ENCODE assay signal across 8 cellular contexts in the genomic region with DNA sequence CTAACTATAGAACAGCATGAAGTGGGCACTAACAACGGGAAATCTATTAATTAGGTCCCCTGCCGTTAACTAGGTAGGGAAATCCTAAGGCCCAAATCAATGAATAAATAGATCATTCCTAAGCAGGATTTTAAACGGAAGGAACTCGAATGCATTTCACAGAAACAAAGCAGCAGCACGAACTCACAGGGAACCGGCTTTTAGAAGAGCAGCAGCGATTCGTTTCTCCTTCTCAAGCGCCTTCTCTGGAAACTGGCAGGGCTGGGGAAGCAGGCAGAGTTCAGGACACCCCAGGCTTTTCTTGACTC. TPM values are rescaled to one million over a fixed set of nuclear protein-coding genes. Genes with fewer than 3 reads are reported as not detected.
DNase-seq lines count a peak whose midpoint lies in the region; ATAC-seq, FAIRE-seq and TF ChIP-seq lines count a peak whose summit lies in the region.

No MANE protein-coding gene starts in this region.

- FAIRE-seq in GM12892 (lab: Jason Lieb, UNC) (peak; percentile 81), urothelium cell line (lab: Jason Lieb, UNC) (no peak)

- H3K4me3 Mint-ChIP-seq in chondrocyte (ENCODE audit: unreplicated experiment), result peak overlapping the region; percentile 93

- ATAC-seq in HG02588 (IDR thresholded peaks at IDR 0.05; ENCODE audit: unreplicated experiment), result no peak

- in situ Hi-C loops in ACHN (cut with HindIII; ENCODE audit: low pct_ligation_motif_present, low pct_unique_long_range_greater_than_20kb, low sequenced_read_pairs), result no loop called here

- H3K4me1 Mint-ChIP-seq in chondrocyte (ENCODE audit: low read depth), result peaks cover 20% of the 10 kb centered on the region

- no peaks in the 10 kb centered on the region for H3K4me1 ChIP-seq in mesodermal cell (ENCODE audit: control insufficient read depth, insufficient read depth, low read length, poor library complexity, severe bottlenecking)

- peak; percentile 42 for DNase-seq in ACHN
- no peak for DNase-seq in GM12892 (ENCODE audit: insufficient read length)
- DNase-seq in NCI-H82 (lab: John Stamatoyannopoulos, UW), result peak; percentile 74
- no peak for DNase-seq in chondrocyte (ENCODE audit: low spot score)
- DNase-seq in urothelium cell line (ENCODE audit: low spot score), result peak; percentile 42
- no peak for DNase-seq in erythroblast (lab: John Stamatoyannopoulos, UW)

- peak overlapping the region; percentile 82 for H3K27ac Mint-ChIP-seq in chondrocyte (ENCODE audit: unreplicated experiment)

- WGBS in mesodermal cell (ENCODE audit: insufficient coverage in 2 of 2), 2 experiments, result 4 to 5% methylated on average over 5 to 9 of the region's 9 CpGs

- no peak for TF ChIP-seq CTCF in chondrocyte (IDR thresholded peaks at IDR 0.05)

- no peaks in the 10 kb centered on the region for H3K27me3 Mint-ChIP-seq in chondrocyte (ENCODE audit: low read depth)

- H3K36me3 Mint-ChIP-seq in chondrocyte (ENCODE audit: low read depth), result peaks cover 4% of the 10 kb centered on the region

- peak overlapping the region; percentile 83 for H3K4me3 ChIP-seq in mesodermal cell (ENCODE audit: extremely low read depth, insufficient read depth, low read length, poor library complexity, severe bottlenecking)

- peaks cover 11% of the 10 kb centered on the region for H3K36me3 ChIP-seq in mesodermal cell (ENCODE audit: control insufficient read depth, insufficient read depth, low read length)

- peak overlapping the region; percentile 82 for H3K27ac ChIP-seq in mesodermal cell (ENCODE audit: low read depth, low read length, severe bottlenecking)

- peaks cover 19% of the 10 kb centered on the region for H3K9me3 ChIP-seq in mesodermal cell (ENCODE audit: control insufficient read depth, low read length)

- H3K9me3 Mint-ChIP-seq in chondrocyte (ENCODE audit: low read depth), result peaks cover 19% of the 10 kb centered on the region

- TF ChIP-seq POLR2A in GM12892 (IDR thresholded peaks at IDR 0.05; ENCODE audit: low read depth, low read length), result no peak
- no peak for TF ChIP-seq POLR2A in erythroblast (IDR thresholded peaks at IDR 0.05; ENCODE audit: low read length)

RNA-seq across cellular contexts. Expression of gene ZFP30, which starts 0.8 kb away (rescaled TPM):
- 5.0 TPM for polyA plus RNA-seq in GM12892 (2012; ENCODE audit: missing spikeins)
- total RNA-seq in chondrocyte, result 10.7 to 18.3 TPM (median 15.1 TPM) in 3 replicates
- 9.4 TPM for polyA plus RNA-seq in mesodermal cell (2013, experiment 1 of 2)
- polyA plus RNA-seq in mesodermal cell (2013, experiment 2 of 2), result 10.1 TPM

RNA-seq across cellular contexts. Expression of gene ZNF540, which starts 59.8 kb away (rescaled TPM):
- 1.4 TPM for polyA plus RNA-seq in GM12892 (2012; ENCODE audit: missing spikeins)
- total RNA-seq in chondrocyte, result 1.3 to 3.2 TPM (median 1.4 TPM) in 3 replicates
- polyA plus RNA-seq in mesodermal cell (2013, experiment 1 of 2), result 0.41 TPM
- 0.20 TPM for polyA plus RNA-seq in mesodermal cell (2013, experiment 2 of 2)

RNA-seq across cellular contexts. Expression of gene ZNF571, which starts 59.9 kb away (rescaled TPM):
- polyA plus RNA-seq in GM12892 (2012; ENCODE audit: missing spikeins), result 2.0 TPM
- total RNA-seq in chondrocyte, result 4.9 to 5.7 TPM (median 5.2 TPM) in 3 replicates
- 4.6 TPM for polyA plus RNA-seq in mesodermal cell (2013, experiment 1 of 2)
- 3.4 TPM for polyA plus RNA-seq in mesodermal cell (2013, experiment 2 of 2)

Comparison
In these comparisons a context has a peak if more than half of its experiments do, and no peak if none do; other contexts are left out.
1. DNase-seq: peak in ACHN (single experiment), NCI-H82 (single experiment) and urothelium cell line (single experiment); none in GM12892 (single experiment), chondrocyte (single experiment) and erythroblast (0 of 2).